In genomic region chr17:4710693-4711634, GRCh38 we compare ENCODE assay signal across 8 cellular contexts. TPM values are rescaled to one million over a fixed set of nuclear protein-coding genes. Genes with fewer than 3 reads are reported as not detected.
A peak's percentile ranks its signal among the peaks of the same experiment; 100 is the strongest.
DNase-seq lines count a peak whose midpoint lies in the region; ATAC-seq and TF ChIP-seq lines count a peak whose summit lies in the region.

No MANE protein-coding gene starts in this region.

- CTCF ChIA-PET in Calu3 (lab: Charles Lee) (interaction anchor here (0.8 to 1.9 kb wide), 3 partner anchors 11 to 198 kb away, joined by 5 to 14 read pairs (median 6); partner anchors contain the start of gene GLTPD2), WTC11 (lab: Charles Lee) (interaction anchor here (0.6 to 2.6 kb wide), 19 partner anchors 11 to 257 kb away, joined by 3 to 17 read pairs (median 3); partner anchors contain the start of genes ALOX15, GLTPD2, MED11 and PLD2)

- H3K4me1 Mint-ChIP-seq in Calu3 (ENCODE audit: low read depth, unreplicated experiment), result peaks cover 8% of the 10 kb centered on the region
- peaks cover 22% of the 10 kb centered on the region for H3K4me1 Mint-ChIP-seq in WTC11

- no peak for DNase-seq in Calu3
- DNase-seq in WTC11 (ENCODE audit: low spot score), result peak; percentile 22
- DNase-seq in coronary artery (ENCODE audit: low spot score), result no peak

- peak; percentile 5 for ATAC-seq in HG03442 (IDR thresholded peaks at IDR 0.05; ENCODE audit: unreplicated experiment)
- ATAC-seq in WTC11, result no peak
- ATAC-seq in HG02759 (IDR thresholded peaks at IDR 0.05; ENCODE audit: unreplicated experiment), result no peak
- ATAC-seq in HG03521 (IDR thresholded peaks at IDR 0.05; ENCODE audit: unreplicated experiment), result no peak

- H3K4me1 ChIP-seq in mononuclear cell (ENCODE audit: insufficient read depth, low read length), result peaks cover 56% of the 10 kb centered on the region

- H3K27me3 Mint-ChIP-seq in Calu3 (ENCODE audit: unreplicated experiment) (no peaks in the 10 kb centered on the region), WTC11 (ENCODE audit: low read depth) (peaks cover 7% of the 10 kb centered on the region)

- H3K27ac ChIP-seq in coronary artery (peak overlapping the region; percentile 76 to 92), temporal lobe (ENCODE audit: low read depth, low read length) (peak overlapping the region; percentile 44)

- H3K36me3 Mint-ChIP-seq in Calu3 (ENCODE audit: insufficient read depth, unreplicated experiment), result peaks cover 20% of the 10 kb centered on the region
- no peaks in the 10 kb centered on the region for H3K36me3 Mint-ChIP-seq in WTC11

- POLR2A ChIA-PET in WTC11 (lab: Charles Lee), result interaction anchor here (0.6 to 1.4 kb wide), 3 partner anchors 20 to 188 kb away, joined by 4 read pairs; partner anchors contain the start of genes C17orf107 and MED11

- no peaks in the 10 kb centered on the region for H3K9me3 ChIP-seq in mononuclear cell (ENCODE audit: low read depth, low read length)

- no peaks in the 10 kb centered on the region for H3K27me3 ChIP-seq in mononuclear cell (ENCODE audit: insufficient read depth, low read length)

- H3K9me3 Mint-ChIP-seq in Calu3 (ENCODE audit: low read depth, unreplicated experiment) (no peaks in the 10 kb centered on the region), WTC11 (peaks cover 6% of the 10 kb centered on the region)

- BruUV-seq in Calu3 (replicated peaks; lab: Mats Ljungman, UMichigan), result no TSS peak

- TF ChIP-seq CTCF in Calu3 (IDR thresholded peaks at IDR 0.05; ENCODE audit: unreplicated experiment) (no peak), WTC11 (IDR thresholded peaks at IDR 0.05) (no peak), coronary artery (IDR thresholded peaks at IDR 0.05) (no peak)

- H3K4me3 ChIP-seq in coronary artery (peak overlapping the region; percentile 85), mononuclear cell (ENCODE audit: low read length) (peak overlapping the region; percentile 93)

- no peak overlapping the region for H3K27ac Mint-ChIP-seq in Calu3 (ENCODE audit: unreplicated experiment)
- H3K27ac Mint-ChIP-seq in WTC11, result no peak overlapping the region

- intact Hi-C loops in Calu3 (cut with micrococcal nuclease; ENCODE audit: unreplicated experiment), result loop anchor here (5.0 kb wide), 1 partner anchor 86 kb away; the partner anchor contains the start of gene PSMB6

- H3K4me3 Mint-ChIP-seq in Calu3 (ENCODE audit: low read depth, unreplicated experiment), result peak overlapping the region; percentile 74
- peak overlapping the region; percentile 82 for H3K4me3 Mint-ChIP-seq in WTC11

TF ChIP-seq in WTC11, 78 proteins besides CTCF, POLR2A, EP300 and RAD21 (continues in another document):
- TF ChIP-seq ARID4B (CRISPR knock-in tag; IDR thresholded peaks at IDR 0.05; ENCODE audit: borderline replicate concordance) (0 out of 2 replicates have a peak, but pooled peaks have one; percentile 45), MXD4 (CRISPR knock-in tag; IDR thresholded peaks at IDR 0.05; ENCODE audit: borderline replicate concordance) (no peak), OVOL2 (CRISPR knock-in tag; IDR thresholded peaks at IDR 0.05; ENCODE audit: borderline replicate concordance) (no peak), FOXP4 (CRISPR knock-in tag; IDR thresholded peaks at IDR 0.05) (0 out of 2 replicates have a peak, but pooled peaks have one; percentile 4), ATF3 (CRISPR knock-in tag; conservative IDR thresholded peaks at IDR 0.05) (no peak), GABPB1 (CRISPR knock-in tag; IDR thresholded peaks at IDR 0.05) (no peak), ZNF425 (CRISPR knock-in tag; conservative IDR thresholded peaks at IDR 0.05) (no peak)

RNA-seq across cellular contexts. Expression of gene ARRB2, which starts 0.5 kb away (rescaled TPM):
- 21.1 and 27.6 TPM in 2 replicates for total RNA-seq in Calu3 (2022)
- total RNA-seq in WTC11 (2021), result 79.7 to 87.8 TPM (median 81.0 TPM) in 3 replicates
- 201 TPM for total RNA-seq in mononuclear cell
- 13.3 TPM for total RNA-seq in temporal lobe

RNA-seq across cellular contexts. Expression of gene PELP1, which starts 7.0 kb away (rescaled TPM):
- 55.0 and 56.9 TPM in 2 replicates for total RNA-seq in Calu3 (2022)
- total RNA-seq in WTC11 (2021), result 177 to 218 TPM (median 178 TPM) in 3 replicates
- total RNA-seq in mononuclear cell, result 16.3 TPM
- 35.9 TPM for total RNA-seq in temporal lobe

RNA-seq across cellular contexts. Expression of gene MED11, which starts 20.3 kb away (rescaled TPM):
- total RNA-seq in Calu3 (2022), result 10.9 and 13.5 TPM in 2 replicates
- total RNA-seq in WTC11 (2021), result 18.6 to 21.3 TPM (median 21.2 TPM) in 3 replicates
- 4.8 TPM for total RNA-seq in mononuclear cell
- total RNA-seq in temporal lobe, result 3.9 TPM

RNA-seq across cellular contexts. Expression of gene ZMYND15, which starts 28.7 kb away (rescaled TPM):
- total RNA-seq in Calu3 (2022) (2.2 and 2.5 TPM in 2 replicates), WTC11 (2021) (0.39 to 0.71 TPM (median 0.63 TPM) in 3 replicates), mononuclear cell (1.3 TPM), temporal lobe (not detected)

RNA-seq across cellular contexts. Expression of gene CXCL16, which starts 28.8 kb away (rescaled TPM):
- 73.1 and 77.6 TPM in 2 replicates for total RNA-seq in Calu3 (2022)
- total RNA-seq in WTC11 (2021), result 3.2 to 3.8 TPM (median 3.5 TPM) in 3 replicates
- total RNA-seq in mononuclear cell, result 32.6 TPM
- 0.49 TPM for total RNA-seq in temporal lobe
